ENCODE assay signal across 11 cellular contexts in genomic region chr4:21410372-21410771, GRCh38.
"Had no signal": no experiment of that assay in that cellular context is flagged by ENCODE, and none has a peak within 500 bp of the region (broad histone marks: within the 10 kb centered on the region; RNA-seq: fewer than 3 reads in every experiment).

No MANE protein-coding gene starts in this region.

- H3K9ac ChIP-seq: GM23248 had no signal

- DNase-seq: GM23248, GOT3, HFFc6, IMR-90, KG1 had no signal

- H3K27ac Mint-ChIP-seq: HFFc6 had no signal

- FAIRE-seq: H54, HTR-8/SVneo, K562 had no signal

- H3K36me3 ChIP-seq: HAP-1 had no signal

- H3K4me3 Mint-ChIP-seq: HFFc6 had no signal

- ATAC-seq: HCT116, K562 had no signal

- H3K9me3 ChIP-seq: HAP-1 had no signal

- H2AFZ ChIP-seq: GM23248 had no signal

- H3K4me1 ChIP-seq: HAP-1 had no signal

- H3K27ac ChIP-seq: GM23248, HL-60 had no signal

- H3K4me3 ChIP-seq: GM23248, HAP-1, K562 had no signal
